8 cellular contexts compared by ENCODE assay signal in the genomic region with DNA sequence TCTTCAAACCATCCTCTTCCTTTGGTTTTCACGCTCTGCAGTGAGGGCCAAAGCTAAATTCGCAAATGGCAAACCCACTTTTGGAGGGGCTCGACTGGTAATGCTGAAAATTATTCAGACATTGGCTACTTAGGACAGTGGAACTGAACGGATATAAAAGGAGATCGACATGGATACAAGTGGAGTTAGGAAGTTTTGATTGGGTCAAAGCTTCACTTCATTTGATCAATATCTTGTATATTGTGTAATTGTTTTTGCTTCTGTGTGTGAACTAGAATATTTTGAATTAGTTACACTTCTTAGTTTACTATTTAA. TPM values are rescaled to one million over a fixed set of nuclear protein-coding genes. Genes with fewer than 3 reads are reported as not detected.
A peak's percentile ranks its signal among the peaks of the same experiment; 100 is the strongest.
DNase-seq lines count a peak whose midpoint lies in the region; ATAC-seq and TF ChIP-seq lines count a peak whose summit lies in the region.

No MANE protein-coding gene starts in this region.

- H3K4me3 ChIP-seq in GM12865 (ENCODE audit: low read depth, low read length) (peak overlapping the region; percentile 90), SK-N-MC (peak overlapping the region; percentile 87), fibroblast of mammary gland (ENCODE audit: control insufficient read depth, low read depth, low read length) (peak overlapping the region; percentile 70), rectal smooth muscle tissue (ENCODE audit: low read length) (peak overlapping the region; percentile 88)

- no peak for DNase-seq in GM12865 (ENCODE audit: low read depth)
- DNase-seq in SK-N-MC (ENCODE audit: low read depth, low spot score) = no peak
- peak; percentile 3 for DNase-seq in fibroblast of mammary gland (ENCODE audit: low read depth)
- no peak for DNase-seq in mesenteric fat pad (ENCODE audit: low spot score)
- no peak for DNase-seq in NCI-H146 treated with DMSO at 0.1 percent for 48 hours (lab: John Stamatoyannopoulos, UW; ENCODE audit: unreplicated experiment)
- no peak for DNase-seq in NCI-H446 (lab: John Stamatoyannopoulos, UW)

- H3K36me3 ChIP-seq in SK-N-MC (ENCODE audit: insufficient read depth, low read length) = peaks cover 6% of the 10 kb centered on the region
- H3K36me3 ChIP-seq in rectal smooth muscle tissue (ENCODE audit: control insufficient read depth, insufficient read depth, low read length) = peaks cover 8% of the 10 kb centered on the region

- no peak for ATAC-seq in GM21515 (IDR thresholded peaks at IDR 0.05; ENCODE audit: unreplicated experiment)

- H3K9ac ChIP-seq in SK-N-MC (ENCODE audit: insufficient read length) (peak overlapping the region; percentile 75), rectal smooth muscle tissue (ENCODE audit: low read length) (no peak overlapping the region)

- H3K9me3 ChIP-seq in SK-N-MC (ENCODE audit: low read depth, low read length) = no peaks in the 10 kb centered on the region

- H3K27me3 ChIP-seq in rectal smooth muscle tissue (ENCODE audit: control insufficient read depth, insufficient read depth, low read length) = no peaks in the 10 kb centered on the region

- H3K27ac ChIP-seq in SK-N-MC (no peak overlapping the region), rectal smooth muscle tissue (ENCODE audit: low read depth, low read length) (no peak overlapping the region)

- no peaks in the 10 kb centered on the region for H3K4me1 ChIP-seq in rectal smooth muscle tissue (ENCODE audit: control insufficient read depth, insufficient read depth, low read length)

- no peak for TF ChIP-seq CTCF in GM12865 (IDR thresholded peaks at IDR 0.05; ENCODE audit: insufficient read depth, low read depth, low read length, missing control alignments)
- no peak for TF ChIP-seq CTCF in fibroblast of mammary gland (conservative IDR thresholded peaks at IDR 0.05; ENCODE audit: control insufficient read depth, insufficient read depth, low read depth, low read length)

RNA-seq across cellular contexts. Expression of a gene that starts 1.2 kb away (rescaled TPM):
- total RNA-seq in mesenteric fat pad = 24.0 TPM
